ENCODE assay signal across 16 cellular contexts in genomic region chr13:99305180-99305965, GRCh38. TPM values are rescaled to one million over a fixed set of nuclear protein-coding genes. Genes with fewer than 3 reads are reported as not detected.
A peak's percentile ranks its signal among the peaks of the same experiment; 100 is the strongest.
DNase-seq lines count a peak whose midpoint lies in the region; ATAC-seq and TF ChIP-seq lines count a peak whose summit lies in the region.
"Had no signal": no experiment of that assay in that cellular context is flagged by ENCODE, and none has a peak within 500 bp of the region (broad histone marks: within the 10 kb centered on the region; RNA-seq: fewer than 3 reads in every experiment).

No MANE protein-coding gene starts in this region.

- H3K36me3 ChIP-seq in esophagus squamous epithelium (peaks cover 0 to 25% (median 0%) of the 10 kb centered on the region in 3 donors), stomach (peaks cover 0 to 3% (median 0%) of the 10 kb centered on the region in 4 donors), right lobe of liver (no peaks in the 10 kb centered on the region)

- peak overlapping the region; percentile 96 for H3K4me3 Mint-ChIP-seq in activated T-cell treated with anti-CD3 and anti-CD28 coated beads, Interleukin-2, amount 50 U/mL, for 24 hours
- H3K4me3 Mint-ChIP-seq in activated B cell treated with CpG ODN at 0.5 μM for 24 hours: peak overlapping the region; percentile 95

- peaks cover 83% of the 10 kb centered on the region for H3K4me1 Mint-ChIP-seq in activated T-cell treated with anti-CD3 and anti-CD28 coated beads, Interleukin-2, amount 50 U/mL, for 24 hours (ENCODE audit: low read depth)
- peaks cover 80% of the 10 kb centered on the region for H3K4me1 Mint-ChIP-seq in activated B cell treated with CpG ODN at 0.5 μM for 24 hours

- H3K9me3 Mint-ChIP-seq in activated T-cell treated with anti-CD3 and anti-CD28 coated beads, Interleukin-2, amount 50 U/mL, for 24 hours: no peaks in the 10 kb centered on the region
- no peaks in the 10 kb centered on the region for H3K9me3 Mint-ChIP-seq in activated B cell treated with CpG ODN at 0.5 μM for 24 hours

- TF ChIP-seq CTCF in activated B cell treated with CpG ODN at 0.5 μM for 24 hours (IDR thresholded peaks at IDR 0.05): no peak
- no peak for TF ChIP-seq CTCF in esophagus squamous epithelium (IDR thresholded peaks at IDR 0.05)
- no peak for TF ChIP-seq CTCF in stomach (IDR thresholded peaks at IDR 0.05)
- TF ChIP-seq CTCF in right lobe of liver (IDR thresholded peaks at IDR 0.05): no peak

- peaks cover 85% of the 10 kb centered on the region for H3K36me3 Mint-ChIP-seq in activated T-cell treated with anti-CD3 and anti-CD28 coated beads, Interleukin-2, amount 50 U/mL, for 24 hours (ENCODE audit: low read depth)
- peaks cover 57% of the 10 kb centered on the region for H3K36me3 Mint-ChIP-seq in activated B cell treated with CpG ODN at 0.5 μM for 24 hours (ENCODE audit: low read depth)

- WGBS in esophagus squamous epithelium, 2 donors: 64 to 91% methylated on average over 13 of the region's 13 CpGs
- 79 to 89% (median 81%) methylated on average over 13 of the region's 13 CpGs for WGBS in stomach, 5 donors
- 82% methylated on average over 11 of the region's 13 CpGs for WGBS in right lobe of liver (ENCODE audit: insufficient coverage, low coverage, low lambda C conversion rate, missing lambda C conversion rate)

- H3K27ac ChIP-seq in esophagus squamous epithelium: peak overlapping the region; percentile 35 to 77 (median 76)
- peak overlapping the region in 4 of 5 donors; percentile 54 to 76 (median 70) for H3K27ac ChIP-seq in stomach
- no peak overlapping the region for H3K27ac ChIP-seq in right lobe of liver

- POLR2A ChIA-PET in activated B cell treated with CpG ODN at 0.5 μM for 24 hours (lab: Charles Lee): interaction anchor here (1.0 to 5.2 kb wide), 22 partner anchors 9 to 129 kb away, joined by 3 to 75 read pairs (median 6); partner anchors contain the start of genes GPR18 and UBAC2

- ATAC-seq in activated B cell treated with CpG ODN at 0.5 μM for 24 hours (ENCODE audit: low read depth) (no peak), right lobe of liver (no peak)
- ATAC-seq: Right ventricle myocardium inferior had no signal

- H3K27me3 Mint-ChIP-seq in activated T-cell treated with anti-CD3 and anti-CD28 coated beads, Interleukin-2, amount 50 U/mL, for 24 hours: no peaks in the 10 kb centered on the region
- no peaks in the 10 kb centered on the region for H3K27me3 Mint-ChIP-seq in activated B cell treated with CpG ODN at 0.5 μM for 24 hours

- peak overlapping the region; percentile 92 for H3K27ac Mint-ChIP-seq in activated T-cell treated with anti-CD3 and anti-CD28 coated beads, Interleukin-2, amount 50 U/mL, for 24 hours
- peak overlapping the region; percentile 92 for H3K27ac Mint-ChIP-seq in activated B cell treated with CpG ODN at 0.5 μM for 24 hours

- H3K4me1 ChIP-seq in esophagus squamous epithelium (peaks cover 0 to 42% (median 9%) of the 10 kb centered on the region in 3 donors), stomach (peaks cover 0 to 49% (median 27%) of the 10 kb centered on the region in 4 donors), right lobe of liver (no peaks in the 10 kb centered on the region)

- CTCF ChIA-PET in activated B cell treated with CpG ODN at 0.5 μM for 24 hours (lab: Charles Lee): interaction anchor here (0.6 to 6.1 kb wide), 6 partner anchors 29 to 132 kb away, joined by 3 to 43 read pairs (median 4); no protein-coding TSS in a partner anchor

- no peak for DNase-seq in activated T-cell treated with anti-CD3 and anti-CD28 coated beads, Interleukin-2, amount 50 U/mL, for 24 hours
- DNase-seq in activated T-cell treated with anti-CD3 and anti-CD28 coated beads for 4 hours (no peak), activated B cell treated with CpG ODN at 0.5 μM for 24 hours (no peak), esophagus squamous epithelium (lab: John Stamatoyannopoulos, UW) (no peak), stomach (no peak), right lobe of liver (no peak), HUDEP-2 (lab: John Stamatoyannopoulos, UW; ENCODE audit: unreplicated experiment in 76 of 76) (no peak)
- DNase-seq in activated CD8-positive, alpha-beta memory T cell treated with anti-CD3 and anti-CD28 coated beads for 24 hours: no peak
- DNase-seq: caudate nucleus, DMS153, NCI-H1092, NCI-H526 had no signal

- intact Hi-C loops in activated B cell treated with CpG ODN at 0.5 μM for 24 hours (cut with micrococcal nuclease): no loop called here
- intact Hi-C loops in esophagus squamous epithelium (cut with DNase I): no loop called here
- intact Hi-C loops in stomach (cut with DNase I; ENCODE audit: low total_unique reads): no loop called here
- intact Hi-C loops in right lobe of liver (cut with DNase I): no loop called here

- H3K4me3 ChIP-seq in esophagus squamous epithelium: peak overlapping the region in 3 of 4 donors; percentile 25 to 49 (median 32)
- peak overlapping the region; percentile 1 to 30 (median 28) for H3K4me3 ChIP-seq in stomach
- peak overlapping the region in 1 of 3 donors; percentile 1 for H3K4me3 ChIP-seq in right lobe of liver

- no peaks in the 10 kb centered on the region for H3K27me3 ChIP-seq in esophagus squamous epithelium
- no peaks in the 10 kb centered on the region for H3K27me3 ChIP-seq in stomach
- H3K27me3 ChIP-seq in right lobe of liver: no peaks in the 10 kb centered on the region

- H3K9me3 ChIP-seq in esophagus squamous epithelium: no peaks in the 10 kb centered on the region
- no peaks in the 10 kb centered on the region for H3K9me3 ChIP-seq in stomach
- H3K9me3 ChIP-seq in right lobe of liver: no peaks in the 10 kb centered on the region

- no peak for TF ChIP-seq POLR2A in esophagus squamous epithelium (IDR thresholded peaks at IDR 0.05)
- TF ChIP-seq POLR2A in stomach (IDR thresholded peaks at IDR 0.05): no peak
- TF ChIP-seq POLR2A in right lobe of liver (IDR thresholded peaks at IDR 0.05): no peak

- TF ChIP-seq EP300 in stomach (IDR thresholded peaks at IDR 0.05): no peak

RNA-seq across cellular contexts. Expression of gene GPR183, which starts 1.8 kb away (rescaled TPM):
- total RNA-seq in activated B cell treated with CpG ODN at 0.5 μM for 24 hours (84.5 and 86.4 TPM in 2 replicates), esophagus squamous epithelium (1 to 10 TPM in 3 of 4 donors, under 1 TPM in 1; 0.53 to 9.5 (median 3.2) TPM), stomach (10 to 100 TPM in 4 of 5 donors, under 1 TPM in 1; 0.58 to 24.4 (median 16.4) TPM), right lobe of liver (1 to 10 TPM in 3 of 6 experiments, under 1 TPM in 3; 0.26 to 3.2 (median 1.0) TPM)
- 1 to 10 TPM; 3.0 to 5.8 (median 4.5) TPM for polyA plus RNA-seq in stomach
- total RNA-seq: fibroblast of lung, H1 had no signal
- polyA plus RNA-seq: H1 had no signal

RNA-seq across cellular contexts. Expression of gene GPR18, which starts 47.2 kb away (rescaled TPM):
- total RNA-seq in activated B cell treated with CpG ODN at 0.5 μM for 24 hours (29.0 and 32.4 TPM in 2 replicates), esophagus squamous epithelium (under 1 TPM in 1 of 4 donors, not detected in 3; 0.19 TPM), stomach (not detected), right lobe of liver (under 1 TPM in 2 of 6 experiments, not detected in 4; 0.13 to 0.17 TPM)
- polyA plus RNA-seq in stomach: under 1 TPM in 2 of 3 donors, not detected in 1; 0.68 to 0.76 TPM
- total RNA-seq: fibroblast of lung, H1, myocyte, Right ventricle myocardium inferior had no signal
- polyA plus RNA-seq: fibroblast of lung, H1 had no signal

Comparison
In these comparisons a context has a peak if more than half of its experiments do, and no peak if none do; other contexts are left out.
1. H3K27ac ChIP-seq: peak in esophagus squamous epithelium (4 of 4) and stomach (4 of 5); none in right lobe of liver (0 of 3).
2. RNA of gene GPR18, which starts 47.2 kb away (total RNA-seq): 29.0 to 32.4 TPM in activated B cell treated with CpG ODN at 0.5 μM for 24 hours; 0.13 to 0.17 TPM in right lobe of liver, 0.19 TPM in esophagus squamous epithelium and not detected in stomach; every median in the first group is over 10 times any median in the second.